In genomic region chr2:188973650-188974049, GRCh38 we compare ENCODE assay signal across 17 cellular contexts. TPM values are rescaled to one million over a fixed set of nuclear protein-coding genes. Genes with fewer than 3 reads are reported as not detected.
DNase-seq lines count a peak whose midpoint lies in the region; ATAC-seq, FAIRE-seq and TF ChIP-seq lines count a peak whose summit lies in the region.
"Had no signal": no experiment of that assay in that cellular context is flagged by ENCODE, and none has a peak within 500 bp of the region (broad histone marks: within the 10 kb centered on the region; RNA-seq: fewer than 3 reads in every experiment).

No MANE protein-coding gene starts in this region.

- H3K4me3 ChIP-seq in IMR-90 (ENCODE audit: insufficient read depth, low read depth, low read length): peak overlapping the region; percentile 62
- H3K4me3 ChIP-seq in endothelial cell of umbilical vein (replicated peaks in 1 of 3; ENCODE audit: insufficient read depth in 1 of 3, low read depth in 1 of 3, low read length in 3 of 3): no peak overlapping the region
- H3K4me3 ChIP-seq in tibial nerve: peak overlapping the region; percentile 3 to 53 (median 19)

- H2BK5ac ChIP-seq in IMR-90 (ENCODE audit: low read depth, low read length, poor library complexity, severe bottlenecking): peak overlapping the region; percentile 98

- H3K4me2 ChIP-seq in IMR-90 (ENCODE audit: low read depth, low read length) (peak overlapping the region; percentile 98), endothelial cell of umbilical vein (ENCODE audit: insufficient read depth, low read length) (no peak overlapping the region)

- H3K4ac ChIP-seq in IMR-90 (ENCODE audit: low read depth, low read length): peak overlapping the region; percentile 95

- TF ChIP-seq CTCF in IMR-90 (conservative IDR thresholded peaks at IDR 0.05; ENCODE audit: low read depth, low read length) (no peak), endothelial cell of umbilical vein (IDR thresholded peaks at IDR 0.05; ENCODE audit: extremely low read depth in 1 of 2, insufficient read depth in 1 of 2, low read depth in 1 of 2, low read length in 2 of 2) (no peak), nephron progenitor cell (IDR thresholded peaks at IDR 0.05) (no peak), tibial nerve (IDR thresholded peaks at IDR 0.05) (no peak)

- H2BK20ac ChIP-seq in IMR-90 (ENCODE audit: low read depth, low read length): peak overlapping the region; percentile 75

- peak overlapping the region; percentile 25 for H3K56ac ChIP-seq in IMR-90 (ENCODE audit: extremely low read depth, insufficient read depth, low read length)

- peak overlapping the region; percentile 81 for H3K23ac ChIP-seq in IMR-90 (ENCODE audit: low read depth, low read length)

- peak overlapping the region; percentile 73 for H4K91ac ChIP-seq in IMR-90 (ENCODE audit: insufficient read depth, low read depth, low read length)

- peak overlapping the region; percentile 91 for H2BK15ac ChIP-seq in IMR-90 (ENCODE audit: low read depth, low read length)

- ATAC-seq in IMR-90 (ENCODE audit: low read depth): no peak
- ATAC-seq in esophagus mucosa: no peak
- ATAC-seq: stimulated activated memory B cell treated with anti-CD40 and anti-IgM and Interleukin-4, amounts not matched to agents 10 μg/mL and 1 μg/mL and 100 μg/mL, for 72 hours had no signal

- no peak for DNase-seq in IMR-90
- DNase-seq in endothelial cell of umbilical vein (ENCODE audit: low read depth, low spot score): peak; percentile 26
- no peak for DNase-seq in nephron progenitor cell
- DNase-seq in tibial nerve (ENCODE audit: low spot score in 2 of 2): no peak
- DNase-seq in NCI-H2171 (lab: John Stamatoyannopoulos, UW): no peak
- DNase-seq in NOMO-1 treated with dmso at 0.1 percent for 144 hours (lab: John Stamatoyannopoulos, UW; ENCODE audit: unreplicated experiment): no peak
- DNase-seq in D341Med (ENCODE audit: low spot score): no peak
- DNase-seq: activated CD4-positive, alpha-beta T cell treated with anti-CD3 and anti-CD28 coated beads, Interleukin-2, amount 50 U/mL, for 1 hour; CD4-positive, alpha-beta memory T cell; KG1; NCI-H1436; NCI-H524; stimulated activated CD4-positive, alpha-beta T cell treated with anti-CD3 and anti-CD28 coated beads, Interleukin-4, amount 100 ng/mL, for 24 hours had no signal

- in situ Hi-C loops in IMR-90 (cut with MboI; ENCODE audit: low sequenced_read_pairs): loop anchor here (10.0 kb wide), 1 partner anchor 189 kb away; no protein-coding TSS in a partner anchor

- H3K27ac Mint-ChIP-seq in nephron progenitor cell: peak overlapping the region; percentile 71
- H3K27ac Mint-ChIP-seq: activated T-helper 2 cell treated with anti-CD3 and anti-CD28 coated beads, Interferon-gamma antibody, Interleukin-2, Interleukin-4, amounts not matched to agents 10 μg/mL and 5 μg/mL and 100 μg/mL, durations not matched to agents 14 hours and 24 hours and 36 hours; CD4-positive, alpha-beta memory T cell; stimulated activated memory B cell treated with anti-CD40 and anti-IgM and Interleukin-4, amounts not matched to agents 10 μg/mL and 1 μg/mL and 100 μg/mL, for 72 hours had no signal

- H3K36me3 ChIP-seq in IMR-90 (ENCODE audit: control insufficient read depth, insufficient read depth, low read length) (peaks cover 2% of the 10 kb centered on the region; the same call in 1 of the 2 replicates), endothelial cell of umbilical vein (ENCODE audit: control insufficient read depth in 2 of 2, extremely low read depth in 1 of 2, insufficient read depth in 2 of 2, low read length in 2 of 2) (no peaks in the 10 kb centered on the region), tibial nerve (no peaks in the 10 kb centered on the region)

- no peaks in the 10 kb centered on the region for H3K36me3 Mint-ChIP-seq in nephron progenitor cell (ENCODE audit: low read depth)
- H3K36me3 Mint-ChIP-seq: CD4-positive, alpha-beta memory T cell; stimulated activated memory B cell treated with anti-CD40 and anti-IgM and Interleukin-4, amounts not matched to agents 10 μg/mL and 1 μg/mL and 100 μg/mL, for 72 hours had no signal

- POLR2A ChIA-PET in IMR-90 (lab: Charles Lee; ENCODE audit: unreplicated experiment) (no interaction called here), endothelial cell of umbilical vein (lab: Charles Lee) (no interaction called here)

- H2AK9ac ChIP-seq in IMR-90 (replicated peaks; ENCODE audit: low read depth, low read length, poor library complexity): no peak overlapping the region

- no CpG with 5 or more reads among the region's 3 CpGs for WGBS in IMR-90 (ENCODE audit: extremely low coverage in 2 of 2, insufficient read length in 1 of 2), 2 experiments
- WGBS in tibial nerve, 2 donors: 17 to 36% methylated on average over 3 of the region's 3 CpGs

- CTCF ChIA-PET in IMR-90 (lab: Yijun Ruan, JAX) (no interaction called here), endothelial cell of umbilical vein (lab: Charles Lee) (interaction anchor here (3.8 to 6.6 kb wide), 2 partner anchors 10 to 449 kb away, joined by 24 to 185 read pairs; no protein-coding TSS in a partner anchor)

- H3K4me3 Mint-ChIP-seq in nephron progenitor cell: peak overlapping the region; percentile 78
- H3K4me3 Mint-ChIP-seq: CD4-positive, alpha-beta memory T cell; stimulated activated memory B cell treated with anti-CD40 and anti-IgM and Interleukin-4, amounts not matched to agents 10 μg/mL and 1 μg/mL and 100 μg/mL, for 72 hours had no signal

- BruUV-seq in IMR-90 (replicated peaks; lab: Mats Ljungman, UMichigan) (no TSS peak), endothelial cell of umbilical vein (replicated peaks; lab: Mats Ljungman, UMichigan) (no TSS peak)

- peak overlapping the region; percentile 97 for H3K18ac ChIP-seq in IMR-90 (ENCODE audit: low read depth, low read length)

- peaks cover 46% of the 10 kb centered on the region for H3K4me1 Mint-ChIP-seq in nephron progenitor cell
- H3K4me1 Mint-ChIP-seq: stimulated activated memory B cell treated with anti-CD40 and anti-IgM and Interleukin-4, amounts not matched to agents 10 μg/mL and 1 μg/mL and 100 μg/mL, for 72 hours had no signal

- no peaks in the 10 kb centered on the region for H3K27me3 ChIP-seq in IMR-90 (ENCODE audit: control insufficient read depth, insufficient read depth, low read length)
- no peaks in the 10 kb centered on the region for H3K27me3 ChIP-seq in endothelial cell of umbilical vein (ENCODE audit: control insufficient read depth in 2 of 2, insufficient read depth in 2 of 2, low read length in 2 of 2)
- no peaks in the 10 kb centered on the region for H3K27me3 ChIP-seq in tibial nerve

- H3K27me3 Mint-ChIP-seq in nephron progenitor cell (ENCODE audit: low read depth, poor library complexity): no peaks in the 10 kb centered on the region
- H3K27me3 Mint-ChIP-seq: stimulated activated memory B cell treated with anti-CD40 and anti-IgM and Interleukin-4, amounts not matched to agents 10 μg/mL and 1 μg/mL and 100 μg/mL, for 72 hours had no signal

- FAIRE-seq in endothelial cell of umbilical vein (lab: Jason Lieb, UNC): no peak

- TF ChIP-seq RAD21 in IMR-90 (IDR thresholded peaks at IDR 0.05; ENCODE audit: low read length): no peak

- H3K14ac ChIP-seq in IMR-90 (replicated peaks; ENCODE audit: low read depth, low read length): peak overlapping the region; percentile 34

- intact Hi-C loops in IMR-90 (cut with micrococcal nuclease): loop anchor here (2.0 to 10.0 kb wide), 3 partner anchors 121 to 679 kb away; partner anchors contain the start of gene GULP1
- intact Hi-C loops in endothelial cell of umbilical vein (cut with micrococcal nuclease): no loop called here

- TF ChIP-seq EP300 in tibial nerve (IDR thresholded peaks at IDR 0.05): no peak

- H3K9me1 ChIP-seq in IMR-90 (ENCODE audit: insufficient read depth, low read length) (no peaks in the 10 kb centered on the region; the same call in 1 of the 2 replicates), endothelial cell of umbilical vein (replicated peaks; ENCODE audit: control insufficient read depth, extremely low read depth, insufficient read depth, low read length) (no peaks in the 10 kb centered on the region)

- TF ChIP-seq POLR2A in IMR-90 (IDR thresholded peaks at IDR 0.05; ENCODE audit: low read depth, low read length) (no peak), endothelial cell of umbilical vein (IDR thresholded peaks at IDR 0.05; ENCODE audit: low read depth, low read length) (no peak), tibial nerve (IDR thresholded peaks at IDR 0.05) (no peak)

- peak overlapping the region; percentile 67 for H3K9ac ChIP-seq in IMR-90 (ENCODE audit: low read depth, low read length)
- no peak overlapping the region for H3K9ac ChIP-seq in endothelial cell of umbilical vein (replicated peaks; ENCODE audit: extremely low read depth, insufficient read depth, low read length)

- H3K27ac ChIP-seq in IMR-90 (ENCODE audit: insufficient read depth, low read length) (peak overlapping the region; percentile 83; the same call in 1 of the 2 replicates), endothelial cell of umbilical vein (ENCODE audit: insufficient read depth, low read depth, low read length) (no peak overlapping the region), tibial nerve (peak overlapping the region; percentile 84 to 95 (median 86))

- H3K79me2 ChIP-seq in endothelial cell of umbilical vein (ENCODE audit: control insufficient read depth, insufficient read depth, low read length): no peaks in the 10 kb centered on the region

- H3K79me1 ChIP-seq in IMR-90 (ENCODE audit: low read depth in 1 of 2, low read length in 2 of 2): peaks cover 3 to 4% of the 10 kb centered on the region in 2 experiments; a peak in 2 of 4 replicates

- no peaks in the 10 kb centered on the region for H3K9me3 Mint-ChIP-seq in nephron progenitor cell
- H3K9me3 Mint-ChIP-seq: activated T-helper 2 cell treated with anti-CD3 and anti-CD28 coated beads, Interferon-gamma antibody, Interleukin-2, Interleukin-4, amounts not matched to agents 10 μg/mL and 5 μg/mL and 100 μg/mL, durations not matched to agents 14 hours and 24 hours and 36 hours; CD4-positive, alpha-beta memory T cell; stimulated activated memory B cell treated with anti-CD40 and anti-IgM and Interleukin-4, amounts not matched to agents 10 μg/mL and 1 μg/mL and 100 μg/mL, for 72 hours had no signal

- no peak overlapping the region for H2AFZ ChIP-seq in IMR-90 (replicated peaks; ENCODE audit: low read length, poor library complexity)
- peak overlapping the region; percentile 96 for H2AFZ ChIP-seq in endothelial cell of umbilical vein (ENCODE audit: low read depth, low read length)

- H4K5ac ChIP-seq in IMR-90 (ENCODE audit: low read depth, low read length): peak overlapping the region; percentile 85

- no peak overlapping the region for H2AK5ac ChIP-seq in IMR-90 (ENCODE audit: low read depth, low read length)

- H4K20me1 ChIP-seq in IMR-90 (ENCODE audit: insufficient read depth, low read length) (no peaks in the 10 kb centered on the region), endothelial cell of umbilical vein (replicated peaks; ENCODE audit: control insufficient read depth, extremely low read depth, insufficient read depth, low read length) (no peaks in the 10 kb centered on the region)

- peak overlapping the region; percentile 91 for H2BK120ac ChIP-seq in IMR-90 (ENCODE audit: low read depth, low read length)

- peak overlapping the region; percentile 64 to 77 for H4K8ac ChIP-seq in IMR-90 (ENCODE audit: low read depth in 2 of 2, low read length in 2 of 2)

- H3K4me1 ChIP-seq in IMR-90 (ENCODE audit: control insufficient read depth, insufficient read depth, low read length) (peaks cover 6% of the 10 kb centered on the region), endothelial cell of umbilical vein (ENCODE audit: control insufficient read depth, extremely low read depth, insufficient read depth, low read length) (peaks cover 12% of the 10 kb centered on the region), tibial nerve (peaks cover 0 to 47% (median 6%) of the 10 kb centered on the region in 4 donors)

- dilution Hi-C loops in IMR-90 (cut with HindIII; ENCODE audit: low sequenced_read_pairs, unreplicated experiment) (no loop called here), endothelial cell of umbilical vein (cut with MboI; ENCODE audit: extremely low pct_ligation_motif_present, low sequenced_read_pairs) (no loop called here)

- H3K9me3 ChIP-seq in IMR-90 (ENCODE audit: control insufficient read depth, insufficient read depth, low read length): no peaks in the 10 kb centered on the region
- H3K9me3 ChIP-seq in endothelial cell of umbilical vein (replicated peaks; ENCODE audit: control insufficient read depth, insufficient read depth, low read length): no peaks in the 10 kb centered on the region
- H3K9me3 ChIP-seq in tibial nerve: no peaks in the 10 kb centered on the region

RNA-seq across cellular contexts. Expression of gene COL3A1, which starts 0.5 kb away (rescaled TPM):
- total RNA-seq in IMR-90 (2012; rRNA removed) (408 and 411 TPM in 2 replicates), endothelial cell of umbilical vein (1.3 and 8.7 TPM in 2 replicates), tibial nerve (100 to 1,000 TPM in 2 of 4 donors, 10 to 100 TPM in 2; 77.1 to 205 (median 115) TPM), esophagus mucosa (43.8 TPM)
- polyA plus RNA-seq in IMR-90 (2012; rRNA removed) (326 and 402 TPM in 2 replicates), endothelial cell of umbilical vein (2.1 and 2.3 TPM in 2 replicates)
- polyA plus RNA-seq in IMR-90 (2012; cell fraction: cytosol; rRNA removed): 382 and 438 TPM in 2 replicates
- 291 and 482 TPM in 2 replicates for polyA plus RNA-seq in IMR-90 (2012; cell fraction: nucleus; rRNA removed; ENCODE audit: low replicate concordance)
- 1.4 and 1.5 TPM in 2 replicates for polyA plus RNA-seq in endothelial cell of umbilical vein (2011; cell fraction: cytosol; rRNA removed)
- 3.7 and 4.2 TPM in 2 replicates for polyA plus RNA-seq in endothelial cell of umbilical vein (2011; cell fraction: nucleus; rRNA removed)
- 0.55 and 0.85 TPM in 2 replicates for polyA plus RNA-seq in endothelial cell of umbilical vein (2012)
- polyA minus RNA-seq in endothelial cell of umbilical vein: 4.4 and 5.5 TPM in 2 replicates
- not detected for polyA minus RNA-seq in endothelial cell of umbilical vein (2011; cell fraction: cytosol; rRNA and poly(A)+ RNA removed)
- 2.3 and 2.4 TPM in 2 replicates for polyA minus RNA-seq in endothelial cell of umbilical vein (2011; cell fraction: nucleus; rRNA and poly(A)+ RNA removed)
- total RNA-seq: CD4-positive, alpha-beta memory T cell; T-helper 2 cell treated with Interferon-gamma antibody and Interleukin-4, amounts not matched to agents 100 ng/mL and 5 ng/mL, for 36 hours had no signal
- polyA plus RNA-seq: CD4-positive, alpha-beta memory T cell had no signal

Comparison
In these comparisons a context has a peak if more than half of its experiments do, and no peak if none do; other contexts are left out.
1. H3K4me3 ChIP-seq: peak in IMR-90 (single experiment) and tibial nerve (4 of 4); none in endothelial cell of umbilical vein (0 of 3).